ENCODE assay signal across 1 cellular context in genomic region chr7:100824499-100825214, GRCh38.
A peak's percentile ranks its signal among the peaks of the same experiment; 100 is the strongest.
TF ChIP-seq lines count a peak whose summit lies in the region.

No MANE protein-coding gene starts in this region.

TF ChIP-seq in HepG2, 621 proteins besides CTCF, POLR2A, EP300 and RAD21:
- TF ChIP-seq RBM22 (optimal IDR thresholded peaks at IDR 0.05; ENCODE audit: low read length) (peak; percentile 28), ZNF30 (CRISPR knock-in tag; IDR thresholded peaks at IDR 0.05) (no peak), ZNF770 (CRISPR knock-in tag; IDR thresholded peaks at IDR 0.05) (0 out of 2 replicates have a peak, but pooled peaks have one; percentile 37)
